In the genomic region with DNA sequence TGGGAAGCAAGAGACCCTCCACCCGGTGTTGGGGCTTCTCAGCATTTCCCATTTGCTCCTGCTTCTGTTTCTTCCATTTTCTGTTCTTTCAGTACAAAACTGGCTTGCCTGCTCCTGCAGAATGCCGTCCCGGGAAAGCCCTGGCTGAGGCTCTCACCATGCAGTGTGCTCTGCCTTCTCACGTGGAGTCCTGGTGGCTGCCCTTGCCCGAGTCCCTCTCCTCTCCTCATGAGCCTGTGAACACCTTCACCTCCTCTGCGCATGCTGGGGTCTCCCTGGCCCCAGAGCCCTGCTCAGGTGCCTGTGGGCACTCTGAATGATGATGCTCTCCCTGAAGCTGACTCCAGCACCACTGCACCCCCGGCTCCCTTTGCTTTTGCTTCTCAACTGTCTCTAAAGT, we compare ENCODE assay signal across 8 cellular contexts.
"Had no signal": no experiment of that assay in that cellular context is flagged by ENCODE, and none has a peak within 500 bp of the region (broad histone marks: within the 10 kb centered on the region; RNA-seq: fewer than 3 reads in every experiment).

No MANE protein-coding gene starts in this region.

- H3K4me3 ChIP-seq: K562 had no signal

- DNase-seq: GOT3, H9, HCEC 1CT, IMR-90, KG1 had no signal

- ATAC-seq: K562 had no signal

- FAIRE-seq: H54, K562 had no signal

- H3K27ac Mint-ChIP-seq: H9 had no signal

- H3K27ac ChIP-seq: HL-60 had no signal

- H3K4me3 Mint-ChIP-seq: H9 had no signal
